In the genomic region with DNA sequence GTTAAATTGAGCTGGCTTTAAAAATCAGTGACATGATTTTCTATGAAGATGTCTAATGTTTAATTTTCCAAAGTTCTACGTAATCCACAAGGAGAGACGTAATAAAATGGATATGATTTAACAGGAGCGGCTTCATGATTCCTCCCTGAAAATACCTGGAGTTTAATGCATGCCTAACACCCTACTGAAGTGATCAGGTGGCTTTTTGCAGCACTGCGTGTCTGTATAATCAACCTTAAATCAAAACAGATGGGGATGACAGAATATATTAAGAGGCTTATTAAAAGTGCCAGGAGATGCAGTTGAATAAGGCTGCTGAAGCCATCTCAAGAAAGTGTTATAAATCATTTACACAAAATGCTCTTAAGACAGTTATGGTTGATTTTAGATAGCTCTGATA, we compare ENCODE assay signal across 18 cellular contexts.
DNase-seq lines count a peak whose midpoint lies in the region; ATAC-seq, FAIRE-seq and TF ChIP-seq lines count a peak whose summit lies in the region.
"Had no signal": no experiment of that assay in that cellular context is flagged by ENCODE, and none has a peak within 500 bp of the region (broad histone marks: within the 10 kb centered on the region; RNA-seq: fewer than 3 reads in every experiment).

No MANE protein-coding gene starts in this region.

- no peak overlapping the region for H2AFZ ChIP-seq in osteoblast (ENCODE audit: low read length)

- peak overlapping the region; percentile 36 for H3K27ac ChIP-seq in ectodermal cell (ENCODE audit: insufficient read depth, low read depth, low read length, poor library complexity, severe bottlenecking)
- no peak overlapping the region for H3K27ac ChIP-seq in osteoblast (ENCODE audit: low read depth, low read length)

- H3K27ac Mint-ChIP-seq in activated naive CD4-positive, alpha-beta T cell treated with anti-CD3 and anti-CD28 coated beads, Interleukin-2, amount 50 U/mL, for 72 hours = no peak overlapping the region

- H3K27me3 ChIP-seq in ectodermal cell (ENCODE audit: control insufficient read depth, insufficient read depth, low read length, poor library complexity, severe bottlenecking) (no peaks in the 10 kb centered on the region), osteoblast (ENCODE audit: insufficient read depth, low read length) (peaks cover 7% of the 10 kb centered on the region)

- peaks cover 7% of the 10 kb centered on the region for H3K4me1 ChIP-seq in ectodermal cell (ENCODE audit: control insufficient read depth, insufficient read depth, low read length)
- no peaks in the 10 kb centered on the region for H3K4me1 ChIP-seq in osteoblast (ENCODE audit: insufficient read depth, low read length)

- H3K79me2 ChIP-seq in osteoblast (ENCODE audit: insufficient read depth, low read length) = no peaks in the 10 kb centered on the region

- DNase-seq in D721Med (ENCODE audit: insufficient read length, low spot score) (no peak), NCI-H524 treated with DMSO at 0.1 percent for 48 hours (lab: John Stamatoyannopoulos, UW) (peak; percentile 76), osteoblast (ENCODE audit: insufficient read length, low spot score, missing footprints) (no peak), NCI-H2081 (lab: John Stamatoyannopoulos, UW) (no peak)
- no peak for DNase-seq in activated naive CD4-positive, alpha-beta T cell treated with anti-CD3 and anti-CD28 coated beads, Interleukin-2, amount 50 U/mL, for 72 hours (ENCODE audit: low spot score in 2 of 2)
- no peak for DNase-seq in stimulated activated CD4-positive, alpha-beta T cell treated with anti-CD3 and anti-CD28 coated beads, Interleukin-15, amount 100 ng/mL, for 24 hours
- DNase-seq: COR-L47, DMS79, GOT3, KG1, NCI-H1436, NCI-H226, NCI-H526 treated with DMSO at 0.1 percent for 48 hours, OCI-M1, RPMI8226, SW 1271 had no signal

- H3K36me3 Mint-ChIP-seq in activated naive CD4-positive, alpha-beta T cell treated with anti-CD3 and anti-CD28 coated beads, Interleukin-2, amount 50 U/mL, for 72 hours = no peaks in the 10 kb centered on the region
- H3K36me3 Mint-ChIP-seq: CD14-positive monocyte had no signal

- FAIRE-seq in D721Med (lab: Jason Lieb, UNC) = peak; percentile 93

- no peaks in the 10 kb centered on the region for H4K20me1 ChIP-seq in osteoblast (ENCODE audit: insufficient read depth, low read length)

- H3K36me3 ChIP-seq in ectodermal cell (ENCODE audit: control insufficient read depth, insufficient read depth, low read length) = no peaks in the 10 kb centered on the region
- no peaks in the 10 kb centered on the region for H3K36me3 ChIP-seq in osteoblast (ENCODE audit: insufficient read depth, low read length)

- peak overlapping the region; percentile 62 for H3K4me2 ChIP-seq in osteoblast (ENCODE audit: insufficient read depth, low read length)

- no peak for ATAC-seq in activated naive CD4-positive, alpha-beta T cell treated with anti-CD3 and anti-CD28 coated beads, Interleukin-2, amount 50 U/mL, for 72 hours

- no peak overlapping the region for H3K4me3 ChIP-seq in ectodermal cell (ENCODE audit: insufficient read depth, low read depth, low read length)
- H3K4me3 ChIP-seq in osteoblast (ENCODE audit: insufficient read depth, low read length) = no peak overlapping the region

- TF ChIP-seq CTCF in D721Med (IDR thresholded peaks at IDR 0.05; ENCODE audit: insufficient read depth, missing control alignments) (no peak), osteoblast (IDR thresholded peaks at IDR 0.05; ENCODE audit: extremely low read depth, low read depth, low read length) (no peak)

- WGBS in ectodermal cell, 2 experiments = 92 to 95% methylated on average over 4 of the region's 4 CpGs

- H3K9me3 Mint-ChIP-seq in activated naive CD4-positive, alpha-beta T cell treated with anti-CD3 and anti-CD28 coated beads, Interleukin-2, amount 50 U/mL, for 72 hours = no peaks in the 10 kb centered on the region

- H3K9me3 ChIP-seq in ectodermal cell (ENCODE audit: control insufficient read depth, low read length) (no peaks in the 10 kb centered on the region), osteoblast (ENCODE audit: low read depth, low read length) (no peaks in the 10 kb centered on the region)
